In genomic region chr9:136050706-136051567, GRCh38 we compare ENCODE assay signal across 9 cellular contexts. TPM values are rescaled to one million over a fixed set of nuclear protein-coding genes. Genes with fewer than 3 reads are reported as not detected.
DNase-seq lines count a peak whose midpoint lies in the region; ATAC-seq, FAIRE-seq and TF ChIP-seq lines count a peak whose summit lies in the region.
"Had no signal": no experiment of that assay in that cellular context is flagged by ENCODE, and none has a peak within 500 bp of the region (broad histone marks: within the 10 kb centered on the region; RNA-seq: fewer than 3 reads in every experiment).

No MANE protein-coding gene starts in this region.

- TF ChIP-seq CTCF in HEK293 (tag by site-specific recombination; IDR thresholded peaks at IDR 0.05) = peak; percentile 34; the same call in 1 of the 2 replicates
- no peak for TF ChIP-seq CTCF in MCF 10A (IDR thresholded peaks at IDR 0.05; ENCODE audit: unreplicated experiment)
- TF ChIP-seq CTCF in kidney epithelial cell (IDR thresholded peaks at IDR 0.05; ENCODE audit: insufficient read depth, low read length, poor library complexity, severe bottlenecking) = no peak

- H3K36me3 ChIP-seq in HEK293 (ENCODE audit: control insufficient read depth in 2 of 2, insufficient read depth in 1 of 2, low read length in 2 of 2) = peaks cover 0 to 42% of the 10 kb centered on the region in 2 experiments; a peak in 1 of 3 replicates
- peaks cover 3% of the 10 kb centered on the region for H3K36me3 ChIP-seq in kidney epithelial cell (ENCODE audit: control insufficient read depth, insufficient read depth, low read length)
- H3K36me3 ChIP-seq in subcutaneous abdominal adipose tissue (ENCODE audit: control insufficient read depth in 5 of 5, insufficient read depth in 5 of 5, low read length in 5 of 5) = peaks cover 0 to 36% (median 33%) of the 10 kb centered on the region in 5 donors
- peaks cover 0 to 2% of the 10 kb centered on the region in 2 donors for H3K36me3 ChIP-seq in small intestine (ENCODE audit: control insufficient read depth in 2 of 2, insufficient read depth in 2 of 2, low read length in 2 of 2)

- peaks cover 21% of the 10 kb centered on the region for H3K36me3 Mint-ChIP-seq in MCF 10A (ENCODE audit: insufficient read depth, unreplicated experiment)

- no peak for ATAC-seq in GM21825 (IDR thresholded peaks at IDR 0.05; ENCODE audit: unreplicated experiment)

- DNase-seq in MCF 10A (ENCODE audit: unreplicated experiment) = peak; percentile 36
- DNase-seq in kidney epithelial cell (ENCODE audit: low read depth) = no peak
- no peak for DNase-seq in A172 (ENCODE audit: low spot score)
- no peak for DNase-seq in small intestine
- no peak for DNase-seq in GM19238 (ENCODE audit: insufficient read length, low spot score)
- DNase-seq: activated gamma-delta T cell treated with Interleukin-2 at 50 U/mL for 16 hours had no signal

- peaks cover 6% of the 10 kb centered on the region for H3K4me1 Mint-ChIP-seq in MCF 10A (ENCODE audit: insufficient read depth, unreplicated experiment)

- H3K9me3 Mint-ChIP-seq in MCF 10A (ENCODE audit: unreplicated experiment) = no peaks in the 10 kb centered on the region

- peaks cover 8% of the 10 kb centered on the region for H3K4me1 ChIP-seq in HEK293 (ENCODE audit: control insufficient read depth, insufficient read depth, low read length)
- peaks cover 2 to 43% (median 42%) of the 10 kb centered on the region in 5 donors for H3K4me1 ChIP-seq in subcutaneous abdominal adipose tissue (ENCODE audit: control insufficient read depth in 5 of 5, insufficient read depth in 5 of 5, low read length in 5 of 5)
- H3K4me1 ChIP-seq in small intestine (ENCODE audit: control insufficient read depth in 2 of 2, insufficient read depth in 1 of 2, low read depth in 1 of 2, low read length in 1 of 2) = peaks cover 3 to 10% of the 10 kb centered on the region in 2 donors

- intact Hi-C loops in MCF 10A (cut with micrococcal nuclease) = no loop called here

- no peak for FAIRE-seq in small intestine (lab: Jason Lieb, UNC)

- no TSS peak for BruUV-seq in MCF 10A (replicated peaks; lab: Mats Ljungman, UMichigan)

- no peaks in the 10 kb centered on the region for H3K9me3 ChIP-seq in HEK293 (ENCODE audit: control insufficient read depth, insufficient read depth, low read depth, low read length)
- no peaks in the 10 kb centered on the region for H3K9me3 ChIP-seq in subcutaneous abdominal adipose tissue (ENCODE audit: control insufficient read depth in 5 of 5, low read length in 5 of 5)
- no peaks in the 10 kb centered on the region for H3K9me3 ChIP-seq in small intestine (ENCODE audit: control insufficient read depth, low read depth)

- H3K27ac ChIP-seq in HEK293 (ENCODE audit: extremely low read depth, low read depth, low read length) = peak overlapping the region; percentile 98
- no peak overlapping the region for H3K27ac ChIP-seq in subcutaneous abdominal adipose tissue (ENCODE audit: low read depth, low read length)
- H3K27ac ChIP-seq in small intestine (ENCODE audit: low read depth in 1 of 2, low read length in 1 of 2) = peak overlapping the region in 1 of 2 donors; percentile 30

- no peaks in the 10 kb centered on the region for H3K27me3 Mint-ChIP-seq in MCF 10A (ENCODE audit: insufficient read depth, unreplicated experiment)

- WGBS in small intestine, 3 donors = 10 to 32% (median 26%) methylated on average over 42 to 66 of the region's 66 CpGs

- H3K4me3 ChIP-seq in HEK293 (ENCODE audit: low read depth, low read length) (peak overlapping the region; percentile 53), kidney epithelial cell (ENCODE audit: low read depth, low read length) (peak overlapping the region; percentile 55), subcutaneous abdominal adipose tissue (ENCODE audit: low read depth in 1 of 5, low read length in 5 of 5) (peak overlapping the region in 4 of 5 donors; percentile 32 to 64 (median 55)), small intestine (ENCODE audit: low read depth in 1 of 2, low read length in 2 of 2) (peak overlapping the region in 1 of 2 donors; percentile 60)

- H3K4me3 Mint-ChIP-seq in MCF 10A (ENCODE audit: unreplicated experiment) = peak overlapping the region; percentile 64

- H3K27me3 ChIP-seq in kidney epithelial cell (ENCODE audit: control insufficient read depth, insufficient read depth, low read length) (no peaks in the 10 kb centered on the region), subcutaneous abdominal adipose tissue (ENCODE audit: control insufficient read depth in 5 of 5, insufficient read depth in 4 of 5, low read length in 5 of 5) (no peaks in the 10 kb centered on the region), small intestine (ENCODE audit: control insufficient read depth in 2 of 2, insufficient read depth in 2 of 2, low read length in 2 of 2) (no peaks in the 10 kb centered on the region)

- POLR2A ChIA-PET in HEK293 (lab: Yijun Ruan, JAX) = interaction anchor here (1.1 to 2.0 kb wide), 7 partner anchors 9 to 143 kb away, joined by 3 to 14 read pairs (median 5); partner anchors contain the start of genes CAMSAP1, NACC2 and UBAC1
- POLR2A ChIA-PET in MCF 10A (lab: Yijun Ruan, JAX) = interaction anchor here (0.9 to 2.7 kb wide), 7 partner anchors 14 to 99 kb away, joined by 3 to 12 read pairs (median 6); partner anchors contain the start of genes TMEM250 and UBAC1

- H3K9ac ChIP-seq in subcutaneous abdominal adipose tissue (ENCODE audit: low read length in 5 of 5) = peak overlapping the region in 2 of 5 donors; percentile 18 to 25

- CTCF ChIA-PET in HEK293 (lab: Yijun Ruan, JAX) = interaction anchor here (0.5 to 0.9 kb wide), 5 partner anchors 22 to 83 kb away, joined by 3 to 5 read pairs (median 3); no protein-coding TSS in a partner anchor
- CTCF ChIA-PET in MCF 10A (lab: Yijun Ruan, JAX) = interaction anchor here (1.1 to 2.0 kb wide), 2 partner anchors 22 to 72 kb away, joined by 3 to 5 read pairs; no protein-coding TSS in a partner anchor

- H3K27ac Mint-ChIP-seq in MCF 10A (ENCODE audit: low read depth, unreplicated experiment) = no peak overlapping the region

TF ChIP-seq in HEK293, 187 proteins besides CTCF, POLR2A, EP300 and RAD21 (continues in another document):
- TF ChIP-seq KLF17 (tag by site-specific recombination; IDR thresholded peaks at IDR 0.05) = peak; percentile 56
- TF ChIP-seq, protein P1, sequence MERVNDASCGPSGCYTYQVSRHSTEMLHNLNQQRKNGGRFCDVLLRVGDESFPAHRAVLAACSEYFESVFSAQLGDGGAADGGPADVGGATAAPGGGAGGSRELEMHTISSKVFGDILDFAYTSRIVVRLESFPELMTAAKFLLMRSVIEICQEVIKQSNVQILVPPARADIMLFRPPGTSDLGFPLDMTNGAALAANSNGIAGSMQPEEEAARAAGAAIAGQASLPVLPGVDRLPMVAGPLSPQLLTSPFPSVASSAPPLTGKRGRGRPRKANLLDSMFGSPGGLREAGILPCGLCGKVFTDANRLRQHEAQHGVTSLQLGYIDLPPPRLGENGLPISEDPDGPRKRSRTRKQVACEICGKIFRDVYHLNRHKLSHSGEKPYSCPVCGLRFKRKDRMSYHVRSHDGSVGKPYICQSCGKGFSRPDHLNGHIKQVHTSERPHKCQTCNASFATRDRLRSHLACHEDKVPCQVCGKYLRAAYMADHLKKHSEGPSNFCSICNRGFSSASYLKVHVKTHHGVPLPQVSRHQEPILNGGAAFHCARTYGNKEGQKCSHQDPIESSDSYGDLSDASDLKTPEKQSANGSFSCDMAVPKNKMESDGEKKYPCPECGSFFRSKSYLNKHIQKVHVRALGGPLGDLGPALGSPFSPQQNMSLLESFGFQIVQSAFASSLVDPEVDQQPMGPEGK (tag by site-specific recombination; IDR thresholded peaks at IDR 0.05) = peak; percentile 72
- peak; percentile 93 for TF ChIP-seq ZNF76 (tag by site-specific recombination; IDR thresholded peaks at IDR 0.05; ENCODE audit: borderline replicate concordance, low read depth)
- peak; percentile 14; the same call in 1 of the 2 replicates for TF ChIP-seq SP2 (tag by site-specific recombination; IDR thresholded peaks at IDR 0.05)
- TF ChIP-seq MYNN (tag by site-specific recombination; IDR thresholded peaks at IDR 0.05; ENCODE audit: borderline replicate concordance) = no peak
- TF ChIP-seq GLI4 (tag by site-specific recombination; IDR thresholded peaks at IDR 0.05) = no peak
- peak; percentile 85 for TF ChIP-seq ZBTB20 (tag by site-specific recombination; IDR thresholded peaks at IDR 0.05)
- no peak for TF ChIP-seq ZNF514 (tag by site-specific recombination; IDR thresholded peaks at IDR 0.05)
- peak; percentile 62; the same call in 1 of the 2 replicates for TF ChIP-seq ZXDB (tag by site-specific recombination; IDR thresholded peaks at IDR 0.05)
- TF ChIP-seq ZNF366 (tag by site-specific recombination; conservative IDR thresholded peaks at IDR 0.05) = peak; percentile 53; the same call in 1 of the 2 replicates
- peak; percentile 92 for TF ChIP-seq GLIS2 (tag by site-specific recombination; IDR thresholded peaks at IDR 0.05)
- TF ChIP-seq ZFHX2 (tag by site-specific recombination; conservative IDR thresholded peaks at IDR 0.05) = peak; percentile 73
- TF ChIP-seq ZNF777 (tag by site-specific recombination; IDR thresholded peaks at IDR 0.05; ENCODE audit: borderline replicate concordance) = 0 out of 2 replicates have a peak, but pooled peaks have one; percentile 23
- TF ChIP-seq ZBTB48 (tag by site-specific recombination; IDR thresholded peaks at IDR 0.05) = 0 out of 2 replicates have a peak, but pooled peaks have one; percentile 21
- TF ChIP-seq ZNF776 (tag by site-specific recombination; IDR thresholded peaks at IDR 0.05; ENCODE audit: borderline replicate concordance) = no peak
- TF ChIP-seq ZNF324 (tag by site-specific recombination; IDR thresholded peaks at IDR 0.05) = no peak

RNA-seq across cellular contexts. Expression of gene NACC2, which starts 44.2 kb away (rescaled TPM):
- 16.5 and 20.2 TPM in 2 replicates for total RNA-seq in MCF 10A (2022)
- total RNA-seq in kidney epithelial cell = 26.0 and 26.6 TPM in 2 replicates
- 34.2 and 41.6 TPM in 2 replicates for total RNA-seq in A172 (2014; rRNA removed; shearing (Covaris generic))
- polyA plus RNA-seq in small intestine = 1 to 10 TPM; 4.9 to 9.6 (median 6.5) TPM
